ENCODE assay signal across 15 cellular contexts in the genomic region with DNA sequence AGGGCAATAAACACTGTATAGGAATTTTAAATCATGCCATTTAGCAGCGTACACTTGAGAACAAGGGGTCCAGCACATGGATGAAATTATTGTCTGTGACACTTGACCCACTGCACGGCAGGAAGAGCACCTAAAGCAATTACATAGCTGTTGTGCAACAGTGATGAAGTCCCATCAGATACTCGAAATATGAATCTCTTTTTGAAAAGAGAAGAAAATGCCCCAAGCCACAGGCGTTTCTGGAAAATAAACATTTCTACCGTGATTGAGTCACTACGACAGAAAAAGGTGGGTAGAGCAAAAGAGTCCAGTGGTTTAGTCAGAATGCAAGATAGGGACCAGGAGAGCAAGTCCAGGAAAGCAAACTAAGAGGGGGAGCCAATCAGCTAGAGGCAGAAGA. TPM values are rescaled to one million over a fixed set of nuclear protein-coding genes. Genes with fewer than 3 reads are reported as not detected.
"Had no signal": no experiment of that assay in that cellular context is flagged by ENCODE, and none has a peak within 500 bp of the region (broad histone marks: within the 10 kb centered on the region; RNA-seq: fewer than 3 reads in every experiment).

No MANE protein-coding gene starts in this region.

- H3K9me3 ChIP-seq: pancreas, stomach, thoracic aorta had no signal

- H3K36me3 ChIP-seq: pancreas, stomach, thoracic aorta had no signal

- H3K36me3 Mint-ChIP-seq: activated naive CD8-positive, alpha-beta T cell treated with anti-CD3 and anti-CD28 coated beads for 36 hours had no signal

- ATAC-seq: pancreas had no signal

- H3K27ac Mint-ChIP-seq: activated naive CD8-positive, alpha-beta T cell treated with anti-CD3 and anti-CD28 coated beads for 36 hours; activated T-helper 1 cell treated with anti-CD3 and anti-CD28 coated beads, Interleukin-12 subunit alpha, Interleukin-12 subunit beta, Interleukin-2, Interleukin-4 antibody, amounts not matched to agents 30 ng/mL and 10 ng/mL and 1 ng/mL, durations not matched to agents 14 hours and 24 hours and 36 hours; endodermal cell had no signal

- H3K4me3 ChIP-seq: pancreas, stomach, thoracic aorta had no signal

- H3K27ac ChIP-seq: pancreas, stomach, thoracic aorta had no signal

- H3K4me3 Mint-ChIP-seq: activated naive CD8-positive, alpha-beta T cell treated with anti-CD3 and anti-CD28 coated beads for 36 hours; activated T-helper 1 cell treated with anti-CD3 and anti-CD28 coated beads, Interleukin-12 subunit alpha, Interleukin-12 subunit beta, Interleukin-2, Interleukin-4 antibody, amounts not matched to agents 30 ng/mL and 10 ng/mL and 1 ng/mL, durations not matched to agents 14 hours and 24 hours and 36 hours had no signal

- H3K9me3 Mint-ChIP-seq: activated naive CD8-positive, alpha-beta T cell treated with anti-CD3 and anti-CD28 coated beads for 36 hours; activated T-helper 1 cell treated with anti-CD3 and anti-CD28 coated beads, Interleukin-12 subunit alpha, Interleukin-12 subunit beta, Interleukin-2, Interleukin-4 antibody, amounts not matched to agents 30 ng/mL and 10 ng/mL and 1 ng/mL, durations not matched to agents 14 hours and 24 hours and 36 hours; endodermal cell had no signal

- FAIRE-seq: pancreas, urothelium cell line had no signal

- DNase-seq: activated CD4-positive, alpha-beta T cell treated with anti-CD3 and anti-CD28 coated beads, Interleukin-2, amount 50 U/mL, for 1 hour; activated CD8-positive, alpha-beta memory T cell treated with anti-CD3 and anti-CD28 coated beads for 24 hours; activated naive CD8-positive, alpha-beta T cell treated with anti-CD3 and anti-CD28 coated beads for 36 hours; dermis blood vessel endothelial cell; endodermal cell; hippocampal formation; kidney glomerular epithelial cell; pancreas; stimulated activated CD4-positive, alpha-beta T cell treated with anti-CD3 and anti-CD28 coated beads, Interleukin-1b, Interleukin-23, amount 100 ng/mL, for 48 hours; stomach had no signal

- H3K4me1 ChIP-seq: pancreas had no signal

RNA-seq across cellular contexts. Expression of a gene that starts 6.5 kb away (rescaled TPM):
- total RNA-seq: activated naive CD8-positive, alpha-beta T cell treated with anti-CD3 and anti-CD28 coated beads for 36 hours; activated T-helper 1 cell treated with anti-CD3 and anti-CD28 coated beads, Interleukin-12 subunit alpha, Interleukin-12 subunit beta, Interleukin-2, Interleukin-4 antibody, amounts not matched to agents 30 ng/mL and 10 ng/mL and 1 ng/mL, durations not matched to agents 14 hours and 24 hours and 36 hours; chondrocyte; glomerular endothelial cell; thoracic aorta had no signal
- polyA plus RNA-seq: stomach had no signal
